In the genomic region with DNA sequence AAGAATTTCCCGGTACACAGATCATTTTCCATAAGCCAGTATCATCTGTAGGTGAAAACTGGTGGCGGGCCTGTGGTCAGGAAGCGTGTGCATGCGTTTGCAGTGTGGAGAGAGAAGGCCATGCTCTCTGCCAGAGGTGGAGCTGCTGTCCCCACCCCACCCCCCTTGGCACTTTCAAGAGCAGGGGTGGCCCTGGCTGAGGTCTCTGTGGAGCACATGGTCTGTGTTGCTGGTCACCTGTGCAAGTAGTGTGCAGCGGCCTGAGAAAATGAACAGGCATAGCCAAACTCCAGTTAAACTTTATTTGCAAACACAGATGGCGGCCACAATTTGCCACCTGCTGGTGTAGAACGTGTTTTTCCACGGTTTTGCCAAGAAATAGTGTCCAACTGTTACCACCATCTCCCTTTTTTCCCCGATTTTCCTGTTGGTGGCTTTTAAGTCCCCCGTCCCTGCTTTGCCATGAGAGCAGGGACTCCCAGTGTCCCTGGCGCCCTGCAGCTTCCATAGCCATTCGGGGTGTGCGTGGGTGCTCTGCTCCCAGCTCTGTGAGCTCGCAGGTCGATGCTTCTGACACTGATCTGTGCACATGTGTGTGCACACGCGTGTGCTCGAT, we compare ENCODE assay signal across 8 cellular contexts. TPM values are rescaled to one million over a fixed set of nuclear protein-coding genes. Genes with fewer than 3 reads are reported as not detected.
DNase-seq lines count a peak whose midpoint lies in the region; ATAC-seq and TF ChIP-seq lines count a peak whose summit lies in the region.

No MANE protein-coding gene starts in this region.

- no peak for DNase-seq in AG04450 (ENCODE audit: low read depth, low spot score)
- peak; percentile 87 for DNase-seq in HT-29 (ENCODE audit: low spot score)
- DNase-seq in activated naive CD4-positive, alpha-beta T cell treated with anti-CD3 and anti-CD28 coated beads, Interleukin-2, amount 50 U/mL, for 72 hours (ENCODE audit: low spot score in 2 of 2) = no peak
- DNase-seq in germinal center (ENCODE audit: low spot score) = no peak
- DNase-seq in epidermal melanocyte (ENCODE audit: insufficient read length, low spot score) = no peak
- no peak for DNase-seq in activated CD4-positive, CD25-positive, alpha-beta regulatory T cell treated with anti-CD3 and anti-CD28 coated beads, Interleukin-2, amount 50 U/mL, for 72 hours
- DNase-seq in upper lobe of left lung = no peak

- H3K4me1 ChIP-seq in liver (ENCODE audit: control insufficient read depth in 4 of 4, insufficient read depth in 4 of 4, low read length in 3 of 4) (peaks cover 13 to 37% (median 31%) of the 10 kb centered on the region in 4 donors), upper lobe of left lung (peaks cover 22 to 41% (median 26%) of the 10 kb centered on the region in 4 donors)

- peak overlapping the region in 1 of 2 donors; percentile 75 for H3K9ac ChIP-seq in liver (ENCODE audit: low read depth in 1 of 2, low read length in 2 of 2)

- TF ChIP-seq EP300 in upper lobe of left lung (IDR thresholded peaks at IDR 0.05) = no peak

- POLR2A ChIA-PET in AG04450 (lab: Yijun Ruan, JAX) = no interaction called here

- no peak for TF ChIP-seq CTCF in AG04450 (IDR thresholded peaks at IDR 0.05; ENCODE audit: low read depth, low read length)
- TF ChIP-seq CTCF in liver (IDR thresholded peaks at IDR 0.05; ENCODE audit: low read depth, low read length, missing input control) = no peak
- no peak for TF ChIP-seq CTCF in upper lobe of left lung (IDR thresholded peaks at IDR 0.05)

- peaks cover 13 to 31% of the 10 kb centered on the region in 2 donors for H3K36me3 Mint-ChIP-seq in activated naive CD4-positive, alpha-beta T cell treated with anti-CD3 and anti-CD28 coated beads, Interleukin-2, amount 50 U/mL, for 72 hours

- no peak for TF ChIP-seq POLR2A in upper lobe of left lung (IDR thresholded peaks at IDR 0.05)

- H3K27ac ChIP-seq in AG04450 (ENCODE audit: low read depth, low read length) (no peak overlapping the region), liver (ENCODE audit: low read depth in 1 of 2, low read length in 2 of 2) (peak overlapping the region; percentile 100), upper lobe of left lung (peak overlapping the region in 2 of 4 donors; percentile 97 to 99)

- H3K9me3 ChIP-seq in AG04450 (ENCODE audit: control insufficient read depth, insufficient read depth, low read length) (no peaks in the 10 kb centered on the region; the same call in 1 of the 2 replicates), liver (ENCODE audit: control insufficient read depth in 4 of 4, low read length in 3 of 4) (no peaks in the 10 kb centered on the region), upper lobe of left lung (no peaks in the 10 kb centered on the region)

- no peaks in the 10 kb centered on the region for H3K27me3 ChIP-seq in AG04450 (ENCODE audit: control insufficient read depth, insufficient read depth, low read length)
- H3K27me3 ChIP-seq in liver (ENCODE audit: control insufficient read depth in 4 of 4, insufficient read depth in 4 of 4, low read length in 3 of 4) = no peaks in the 10 kb centered on the region
- no peaks in the 10 kb centered on the region for H3K27me3 ChIP-seq in upper lobe of left lung

- CTCF ChIA-PET in AG04450 (lab: Charles Lee) = interaction anchor here (4.9 kb wide), 1 partner anchor 78 kb away, joined by 19 read pairs; no protein-coding TSS in a partner anchor

- no peak for TF ChIP-seq RAD21 in liver (IDR thresholded peaks at IDR 0.05)

- ATAC-seq in activated naive CD4-positive, alpha-beta T cell treated with anti-CD3 and anti-CD28 coated beads, Interleukin-2, amount 50 U/mL, for 72 hours = no peak
- ATAC-seq in upper lobe of left lung (ENCODE audit: low FRiP score in 2 of 2) = no peak

- H3K4me3 ChIP-seq in AG04450 (ENCODE audit: low read depth, low read length) = peak overlapping the region; percentile 86
- peak overlapping the region in 1 of 3 donors; percentile 85 for H3K4me3 ChIP-seq in liver (ENCODE audit: low read depth in 1 of 3, low read length in 3 of 3)
- peak overlapping the region in 1 of 4 donors; percentile 99 for H3K4me3 ChIP-seq in upper lobe of left lung

- H3K36me3 ChIP-seq in liver (ENCODE audit: control insufficient read depth in 4 of 4, insufficient read depth in 3 of 4, low read depth in 1 of 4, low read length in 3 of 4) (peaks cover 20 to 35% (median 27%) of the 10 kb centered on the region in 4 donors), upper lobe of left lung (peaks cover 37 to 64% (median 53%) of the 10 kb centered on the region in 4 donors)

- peak overlapping the region; percentile 25 to 94 for H3K27ac Mint-ChIP-seq in activated naive CD4-positive, alpha-beta T cell treated with anti-CD3 and anti-CD28 coated beads, Interleukin-2, amount 50 U/mL, for 72 hours

- 62% methylated on average over 18 of the region's 18 CpGs for WGBS in liver
- 81 to 82% methylated on average over 18 of the region's 18 CpGs for WGBS in upper lobe of left lung, 2 donors

- H3K9me3 Mint-ChIP-seq in activated naive CD4-positive, alpha-beta T cell treated with anti-CD3 and anti-CD28 coated beads, Interleukin-2, amount 50 U/mL, for 72 hours = no peaks in the 10 kb centered on the region

TF ChIP-seq in liver, 16 proteins besides CTCF, POLR2A, EP300 and RAD21:
- TF ChIP-seq HNF4G (IDR thresholded peaks at IDR 0.05) = no peak
- TF ChIP-seq RXRA (IDR thresholded peaks at IDR 0.05) = peak; percentile 46 to 50
- peak; percentile 19 for TF ChIP-seq YY1 (IDR thresholded peaks at IDR 0.05)
TF ChIP-seq in liver: peak in this region for 2.

RNA-seq across cellular contexts. Expression of gene ADRM1, which starts 2.5 kb away (rescaled TPM):
- polyA plus RNA-seq in AG04450 (2011; rRNA removed) (58.5 and 80.7 TPM in 2 replicates), liver (10 to 100 TPM; 83.8 to 91.0 TPM)
- polyA minus RNA-seq in AG04450 (2011; rRNA and poly(A)+ RNA removed) = 35.2 and 42.5 TPM in 2 replicates
- 659 and 752 TPM in 2 replicates for total RNA-seq in HT-29 (2014; rRNA removed; shearing (Covaris generic))
- 10 to 100 TPM; 92.6 to 93.6 TPM for total RNA-seq in activated naive CD4-positive, alpha-beta T cell treated with anti-CD3 and anti-CD28 coated beads, Interleukin-2, amount 50 U/mL, for 72 hours
- total RNA-seq in liver (10 to 100 TPM; 45.3 to 70.9 TPM), upper lobe of left lung (100 to 1,000 TPM in 2 of 6 donors, 10 to 100 TPM in 4; 57.6 to 158 (median 91.6) TPM)
